15 cellular contexts compared by ENCODE assay signal in the genomic region with DNA sequence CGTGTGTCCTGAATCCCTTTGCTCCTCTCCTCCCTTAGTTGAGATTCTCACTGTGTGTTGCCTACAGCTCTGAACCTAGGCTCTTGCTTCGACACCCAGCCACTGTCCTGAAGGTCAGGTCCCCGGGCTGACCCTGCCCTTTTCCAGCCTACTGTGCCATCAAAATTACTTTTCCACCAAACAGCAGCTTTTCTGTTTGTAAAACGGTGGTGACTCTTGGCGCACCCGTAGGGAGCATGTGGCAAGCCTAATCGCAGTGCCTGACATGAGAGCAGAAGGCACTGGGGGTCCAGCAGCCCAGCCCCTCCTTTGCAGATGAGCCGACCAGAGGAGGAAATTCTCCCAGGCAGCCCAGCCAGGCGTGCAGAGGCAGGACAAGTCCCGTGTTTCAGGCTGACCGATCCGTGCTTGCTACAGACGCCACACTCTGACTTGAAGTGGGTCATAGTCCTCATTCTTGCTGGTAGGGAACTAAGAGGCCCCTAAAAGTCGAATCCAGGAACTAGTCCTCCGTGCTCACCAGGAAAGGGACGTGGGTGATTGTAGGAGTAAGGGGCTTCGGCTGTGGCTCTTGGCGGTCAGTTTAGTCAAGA.
"Had no signal": no experiment of that assay in that cellular context is flagged by ENCODE, and none has a peak within 500 bp of the region (broad histone marks: within the 10 kb centered on the region; RNA-seq: fewer than 3 reads in every experiment).

No MANE protein-coding gene starts in this region.

- ATAC-seq: activated T-helper 17 cell treated with anti-CD3 and anti-CD28 coated beads, Interleukin-2, amount 50 U/mL, for 72 hours; esophagus mucosa; sciatic nerve had no signal

- H3K27ac ChIP-seq: neutrophil had no signal

- H3K4me3 Mint-ChIP-seq: activated naive CD4-positive, alpha-beta T cell treated with anti-CD3 and anti-CD28 coated beads for 36 hours; activated T-helper 17 cell treated with anti-CD3 and anti-CD28 coated beads, Interleukin-2, amount 50 U/mL, for 72 hours had no signal

- H3K9me3 ChIP-seq: neutrophil, spleen had no signal

- H3K27ac Mint-ChIP-seq: activated naive CD4-positive, alpha-beta T cell treated with anti-CD3 and anti-CD28 coated beads for 36 hours; activated T-helper 17 cell treated with anti-CD3 and anti-CD28 coated beads, Interleukin-2, amount 50 U/mL, for 72 hours had no signal

- H3K4me3 ChIP-seq: dorsolateral prefrontal cortex, spleen had no signal

- H3K9me3 Mint-ChIP-seq: activated naive CD4-positive, alpha-beta T cell treated with anti-CD3 and anti-CD28 coated beads for 36 hours; activated T-helper 17 cell treated with anti-CD3 and anti-CD28 coated beads, Interleukin-2, amount 50 U/mL, for 72 hours had no signal

- DNase-seq: activated CD4-positive, alpha-beta T cell treated with anti-CD3 and anti-CD28 coated beads, Interleukin-2, amount 50 U/mL, for 1 hour; activated CD4-positive, CD25-positive, alpha-beta regulatory T cell; activated naive CD4-positive, alpha-beta T cell treated with anti-CD3 and anti-CD28 coated beads for 36 hours; activated T-cell treated with anti-CD3 and anti-CD28 coated beads for 4 hours; dorsolateral prefrontal cortex; posterior cingulate gyrus; spleen; stimulated activated CD4-positive, alpha-beta T cell treated with anti-CD3 and anti-CD28 coated beads, Interleukin-1b, Interleukin-23, amount 100 ng/mL, for 48 hours; stimulated activated naive CD4-positive, alpha-beta T cell; T1000; trophoblast cell had no signal

- H3K27me3 Mint-ChIP-seq: activated T-helper 17 cell treated with anti-CD3 and anti-CD28 coated beads, Interleukin-2, amount 50 U/mL, for 72 hours had no signal

- H3K36me3 ChIP-seq: neutrophil, spleen had no signal
